19 cellular contexts compared by ENCODE assay signal in genomic region chr3:37170097-37170496, GRCh38. TPM values are rescaled to one million over a fixed set of nuclear protein-coding genes. Genes with fewer than 3 reads are reported as not detected.
DNase-seq lines count a peak whose midpoint lies in the region; FAIRE-seq and TF ChIP-seq lines count a peak whose summit lies in the region.
"Had no signal": no experiment of that assay in that cellular context is flagged by ENCODE, and none has a peak within 500 bp of the region (broad histone marks: within the 10 kb centered on the region; RNA-seq: fewer than 3 reads in every experiment).

No MANE protein-coding gene starts in this region.

- no peaks in the 10 kb centered on the region for H3K27me3 Mint-ChIP-seq in nephron progenitor cell (ENCODE audit: low read depth, poor library complexity)
- H3K27me3 Mint-ChIP-seq: activated T-helper 17 cell treated with anti-CD3 and anti-CD28 coated beads, Interleukin-2, amount 50 U/mL, for 72 hours had no signal

- no peak for TF ChIP-seq POLR2A in breast epithelium (IDR thresholded peaks at IDR 0.05)

- no peaks in the 10 kb centered on the region for H4K20me1 ChIP-seq in mammary epithelial cell (ENCODE audit: insufficient read depth, low read length)
- H4K20me1 ChIP-seq in smooth muscle cell (ENCODE audit: low read depth) = peaks cover 31% of the 10 kb centered on the region

- H3K4me3 ChIP-seq in breast epithelium (no peak overlapping the region), mammary epithelial cell (replicated peaks in 1 of 3; ENCODE audit: insufficient read depth in 1 of 3, low read depth in 2 of 3, low read length in 3 of 3) (no peak overlapping the region), colonic mucosa (no peak overlapping the region), kidney (ENCODE audit: low read length in 2 of 2) (no peak overlapping the region), smooth muscle cell (peak overlapping the region; percentile 13)
- H3K4me3 ChIP-seq: adrenal gland had no signal

- H3F3A ChIP-seq in smooth muscle cell (ENCODE audit: low read depth) = peaks cover 7% of the 10 kb centered on the region

- H3K9me3 ChIP-seq in breast epithelium (no peaks in the 10 kb centered on the region), mammary epithelial cell (replicated peaks; ENCODE audit: insufficient read depth, low read length) (no peaks in the 10 kb centered on the region), colonic mucosa (no peaks in the 10 kb centered on the region), kidney (ENCODE audit: control insufficient read depth in 1 of 2, low read length in 2 of 2) (no peaks in the 10 kb centered on the region), smooth muscle cell (replicated peaks; ENCODE audit: low read depth) (no peaks in the 10 kb centered on the region)
- H3K9me3 ChIP-seq: adrenal gland had no signal

- no peak for TF ChIP-seq CTCF in breast epithelium (IDR thresholded peaks at IDR 0.05)
- TF ChIP-seq CTCF in mammary epithelial cell (conservative IDR thresholded peaks at IDR 0.05 in 1 of 2, IDR thresholded peaks at IDR 0.05 in 1 of 2; ENCODE audit: extremely low read depth in 1 of 2, insufficient read depth in 1 of 2, low read depth in 1 of 2, low read length in 2 of 2) = no peak
- TF ChIP-seq CTCF in colonic mucosa (IDR thresholded peaks at IDR 0.05) = no peak
- TF ChIP-seq CTCF in kidney (IDR thresholded peaks at IDR 0.05; ENCODE audit: borderline replicate concordance, extremely low read depth, insufficient read depth) = no peak
- TF ChIP-seq CTCF in smooth muscle cell (IDR thresholded peaks at IDR 0.05; ENCODE audit: borderline replicate concordance, insufficient read depth, poor library complexity, severe bottlenecking) = no peak
- TF ChIP-seq CTCF in nephron progenitor cell (IDR thresholded peaks at IDR 0.05) = no peak

- peaks cover 59% of the 10 kb centered on the region for H3K36me3 Mint-ChIP-seq in nephron progenitor cell (ENCODE audit: low read depth)

- peaks cover 97% of the 10 kb centered on the region for H3K79me2 ChIP-seq in mammary epithelial cell (ENCODE audit: insufficient read depth, low read length)
- peaks cover 84% of the 10 kb centered on the region for H3K79me2 ChIP-seq in smooth muscle cell (ENCODE audit: low read depth)

- no peak overlapping the region for H3K4me3 Mint-ChIP-seq in nephron progenitor cell
- H3K4me3 Mint-ChIP-seq: activated T-helper 17 cell treated with anti-CD3 and anti-CD28 coated beads, Interleukin-2, amount 50 U/mL, for 72 hours had no signal

- peaks cover 4% of the 10 kb centered on the region for H3K9me3 Mint-ChIP-seq in nephron progenitor cell
- H3K9me3 Mint-ChIP-seq: activated T-helper 17 cell treated with anti-CD3 and anti-CD28 coated beads, Interleukin-2, amount 50 U/mL, for 72 hours had no signal

- dilution Hi-C loops in mammary epithelial cell (cut with HindIII; ENCODE audit: low sequenced_read_pairs) = no loop called here

- H3K9ac ChIP-seq in mammary epithelial cell (ENCODE audit: insufficient read depth, low read length) (no peak overlapping the region), colonic mucosa (ENCODE audit: low read depth in 2 of 2, low read length in 2 of 2) (peak overlapping the region in 1 of 2 donors; percentile 60), kidney (ENCODE audit: low read length in 2 of 2) (no peak overlapping the region), smooth muscle cell (ENCODE audit: low read depth) (no peak overlapping the region)

- in situ Hi-C loops in mammary epithelial cell (cut with MboI; ENCODE audit: low sequenced_read_pairs in 2 of 2) = no loop called here

- H2AFZ ChIP-seq in mammary epithelial cell (ENCODE audit: low read depth, low read length) = no peak overlapping the region
- no peak overlapping the region for H2AFZ ChIP-seq in smooth muscle cell (ENCODE audit: low read depth)

- no peak for DNase-seq in breast epithelium (ENCODE audit: low spot score in 2 of 2)
- DNase-seq in mammary epithelial cell = no peak
- DNase-seq in colonic mucosa = peak; percentile 53
- no peak for DNase-seq in kidney
- DNase-seq in smooth muscle cell (lab: John Stamatoyannopoulos, UW; ENCODE audit: unreplicated experiment) = no peak
- no peak for DNase-seq in nephron progenitor cell
- no peak for DNase-seq in T-helper 9 cell
- DNase-seq in EL = no peak
- DNase-seq: activated CD8-positive, alpha-beta memory T cell treated with anti-CD3 and anti-CD28 coated beads for 24 hours; adrenal gland; cerebellar nuclear complex; KBM-7; NCI-H1092; NCI-H2107; NCI-H748 treated with DMSO at 0.1 percent for 48 hours; posterior cingulate gyrus; stimulated activated naive CD4-positive, alpha-beta T cell had no signal

- no peaks in the 10 kb centered on the region for H3K36me3 ChIP-seq in breast epithelium
- peaks cover 12% of the 10 kb centered on the region for H3K36me3 ChIP-seq in mammary epithelial cell (ENCODE audit: insufficient read depth, low read length)
- no peaks in the 10 kb centered on the region for H3K36me3 ChIP-seq in colonic mucosa
- H3K36me3 ChIP-seq in kidney (ENCODE audit: control insufficient read depth in 1 of 2, insufficient read depth in 2 of 2, low read length in 2 of 2) = no peaks in the 10 kb centered on the region
- H3K36me3 ChIP-seq in smooth muscle cell (ENCODE audit: low read depth) = peaks cover 4% of the 10 kb centered on the region

- intact Hi-C loops in breast epithelium (cut with DNase I; ENCODE audit: low total_unique reads) = loop anchor here (5.0 kb wide), 1 partner anchor 147 kb away; no protein-coding TSS in a partner anchor
- intact Hi-C loops in mammary epithelial cell (cut with micrococcal nuclease) = no loop called here
- intact Hi-C loops in colonic mucosa (cut with DNase I) = no loop called here
- intact Hi-C loops in kidney (cut with DNase I) = no loop called here

- H3K27ac ChIP-seq in breast epithelium (peak overlapping the region; percentile 9 to 28), mammary epithelial cell (ENCODE audit: insufficient read depth, low read depth, low read length) (no peak overlapping the region), colonic mucosa (peak overlapping the region; percentile 80), kidney (ENCODE audit: low read depth in 2 of 2, low read length in 2 of 2) (peak overlapping the region; percentile 20 to 26), smooth muscle cell (ENCODE audit: low read depth) (no peak overlapping the region)

- H3K4me1 Mint-ChIP-seq in nephron progenitor cell = peaks cover 32% of the 10 kb centered on the region

- CTCF ChIA-PET in mammary epithelial cell (lab: Charles Lee; ENCODE audit: low non-redundant PET) = interaction anchor here (0.7 kb wide), 1 partner anchor 29 kb away, joined by 3 read pairs; no protein-coding TSS in a partner anchor

- no peak for FAIRE-seq in kidney (lab: Jason Lieb, UNC)
- FAIRE-seq: RCC 7860 had no signal

- H3K4me1 ChIP-seq in breast epithelium (no peaks in the 10 kb centered on the region), mammary epithelial cell (ENCODE audit: insufficient read depth, low read length) (peaks cover 10% of the 10 kb centered on the region), colonic mucosa (peaks cover 4% of the 10 kb centered on the region), kidney (ENCODE audit: control insufficient read depth in 1 of 2, insufficient read depth in 1 of 2, low read depth in 1 of 2, low read length in 2 of 2) (peaks cover 7 to 15% of the 10 kb centered on the region in 2 donors), smooth muscle cell (ENCODE audit: low read depth) (peaks cover 14% of the 10 kb centered on the region)

- H3K27me3 ChIP-seq in breast epithelium (no peaks in the 10 kb centered on the region), mammary epithelial cell (ENCODE audit: insufficient read depth, low read length) (no peaks in the 10 kb centered on the region), colonic mucosa (no peaks in the 10 kb centered on the region), smooth muscle cell (ENCODE audit: low read depth) (no peaks in the 10 kb centered on the region)
- H3K27me3 ChIP-seq: adrenal gland had no signal

- no peak overlapping the region for H3K27ac Mint-ChIP-seq in nephron progenitor cell
- H3K27ac Mint-ChIP-seq: activated T-helper 17 cell treated with anti-CD3 and anti-CD28 coated beads, Interleukin-2, amount 50 U/mL, for 72 hours had no signal

- 100% methylated on average over 1 of the region's 1 CpG for WGBS in mammary epithelial cell (ENCODE audit: low coverage, missing lambda C conversion rate)
- WGBS in smooth muscle cell (ENCODE audit: low lambda C conversion rate) = 60% methylated on average over 1 of the region's 1 CpG

- H3K4me2 ChIP-seq in mammary epithelial cell (ENCODE audit: insufficient read depth, low read depth, low read length) (no peak overlapping the region), smooth muscle cell (no peak overlapping the region)

- no TSS peak for BruUV-seq in mammary epithelial cell (replicated peaks; lab: Mats Ljungman, UMichigan)

RNA-seq across cellular contexts. Expression of gene LRRFIP2, which starts 4.3 kb away (rescaled TPM):
- 10 to 100 TPM; 50.2 to 65.9 (median 65.9) TPM for total RNA-seq in breast epithelium
- 100 to 1,000 TPM in 1 of 2 donors, 10 to 100 TPM in 1; 78.7 to 122 TPM for total RNA-seq in mammary epithelial cell
- 45.8 TPM for polyA plus RNA-seq in mammary epithelial cell
- 41.5 TPM for polyA minus RNA-seq in mammary epithelial cell
- 100 to 1,000 TPM in 1 of 2 donors, 10 to 100 TPM in 1; 87.0 to 120 TPM for total RNA-seq in colonic mucosa
- total RNA-seq in kidney = 61.4 TPM
- polyA plus RNA-seq in kidney (ENCODE audit: insufficient read depth, low read depth, low replicate concordance) = 26.1 TPM
- 34.6 and 44.2 TPM in 2 replicates for total RNA-seq in smooth muscle cell
- 25.6 and 36.0 TPM in 2 replicates for polyA plus RNA-seq in smooth muscle cell

Comparison
In these comparisons a context has a peak if more than half of its experiments do, and no peak if none do; other contexts are left out.
1. H3K27ac ChIP-seq: peak in breast epithelium (2 of 2), colonic mucosa (single experiment) and kidney (2 of 2); none in mammary epithelial cell (single experiment) and smooth muscle cell (single experiment).